In the genomic region with DNA sequence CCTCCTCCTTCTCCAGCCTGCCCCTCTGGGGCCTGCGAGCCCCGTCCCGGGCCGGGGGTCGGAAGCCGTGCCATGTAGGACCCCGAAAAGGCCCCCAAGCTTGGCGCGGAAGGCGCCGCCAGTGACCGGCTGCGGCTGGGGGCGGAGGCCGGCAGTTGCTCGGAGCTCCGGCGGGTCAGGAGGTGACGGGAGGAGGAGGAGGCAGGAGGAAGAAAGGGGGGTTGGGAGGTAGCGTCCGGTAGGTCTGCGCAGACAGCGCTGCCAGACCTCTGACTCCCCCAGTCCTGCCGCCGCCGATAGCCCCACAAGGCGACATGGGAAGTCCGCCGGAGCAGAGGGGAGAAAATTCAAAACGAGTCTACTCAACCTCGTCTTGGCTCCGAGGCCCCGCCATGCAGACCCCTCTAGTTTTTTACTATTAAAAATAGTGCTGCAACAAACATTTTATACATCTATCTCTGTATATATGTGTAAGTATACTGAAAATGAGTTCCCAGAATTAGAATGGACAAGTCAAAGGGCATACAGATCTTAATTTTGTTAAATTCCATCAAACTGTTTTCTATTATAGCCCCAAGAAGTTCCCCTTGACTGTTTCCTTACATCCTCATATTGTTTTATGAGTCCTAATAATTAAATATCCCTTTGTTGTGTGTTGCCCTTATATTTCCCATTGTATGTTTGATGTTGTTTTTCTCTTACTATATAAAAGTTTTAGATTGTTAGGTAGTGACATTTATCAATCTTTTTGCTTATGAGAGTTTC, we compare ENCODE assay signal across 8 cellular contexts. TPM values are rescaled to one million over a fixed set of nuclear protein-coding genes. Genes with fewer than 3 reads are reported as not detected.
A peak's percentile ranks its signal among the peaks of the same experiment; 100 is the strongest.
DNase-seq lines count a peak whose midpoint lies in the region; ATAC-seq and TF ChIP-seq lines count a peak whose summit lies in the region.
"Not testable (repeated sequence)": the region's sequence is repeated elsewhere in the genome, so short reads cannot be mapped to it uniquely, and the experiment has no call there.

No MANE protein-coding gene starts in this region.

- peaks cover 0 to 28% (median 2%) of the 10 kb centered on the region in 4 donors for H3K27me3 ChIP-seq in esophagus squamous epithelium

- H3K27ac Mint-ChIP-seq in T-helper 17 cell, memory B cell: not testable (repeated sequence)

- peak overlapping the region; percentile 96 for H3K4me3 Mint-ChIP-seq in T-helper 17 cell
- peak overlapping the region; percentile 58 for H3K4me3 Mint-ChIP-seq in memory B cell

- H3K4me1 ChIP-seq in esophagus squamous epithelium, result peaks cover 0 to 42% (median 6%) of the 10 kb centered on the region in 3 donors

- not testable (repeated sequence) for H3K9me3 Mint-ChIP-seq in memory B cell

- ATAC-seq in GM19455 (IDR thresholded peaks at IDR 0.05; ENCODE audit: unreplicated experiment) (peak; percentile 27), HG03457 (IDR thresholded peaks at IDR 0.05; ENCODE audit: unreplicated experiment) (peak; percentile 29), memory B cell (ENCODE audit: low read depth) (peak; percentile 27)
- ATAC-seq in T-helper 17 cell, result not testable (repeated sequence)

- peak overlapping the region in 3 of 4 donors; percentile 38 to 61 (median 41) for H3K4me3 ChIP-seq in esophagus squamous epithelium

- 21 to 28% methylated on average over 3 to 10 of the region's 33 CpGs for WGBS in esophagus squamous epithelium, 2 donors

- H3K9me3 ChIP-seq in T-helper 17 cell (ENCODE audit: control insufficient read depth, low read length, poor library complexity, severe bottlenecking); esophagus squamous epithelium: not testable (repeated sequence)

- not testable (repeated sequence) for H3K36me3 Mint-ChIP-seq in T-helper 17 cell (ENCODE audit: low read depth); memory B cell

- not testable (repeated sequence) for TF ChIP-seq POLR2A in esophagus squamous epithelium (IDR thresholded peaks at IDR 0.05)

- intact Hi-C loops in esophagus squamous epithelium (cut with DNase I), result not testable (repeated sequence)

- not testable (repeated sequence) for H3K27ac ChIP-seq in esophagus squamous epithelium

- H3K27me3 Mint-ChIP-seq in T-helper 17 cell, result peaks cover 20% of the 10 kb centered on the region
- not testable (repeated sequence) for H3K27me3 Mint-ChIP-seq in memory B cell

- H3K4me1 Mint-ChIP-seq in T-helper 17 cell (peaks cover 17% of the 10 kb centered on the region), memory B cell (peaks cover 21% of the 10 kb centered on the region)

- TF ChIP-seq CTCF in esophagus squamous epithelium (IDR thresholded peaks at IDR 0.05), result not testable (repeated sequence)

- peak in 11 of 14 donors; percentile 5 to 53 (median 15) for DNase-seq in C1 segment of cervical spinal cord (lab: John Stamatoyannopoulos, UW)
- DNase-seq in T-helper 17 cell; esophagus squamous epithelium (lab: John Stamatoyannopoulos, UW): not testable (repeated sequence)
- DNase-seq in activated naive CD4-positive, alpha-beta T cell treated with anti-CD3 and anti-CD28 coated beads, Interleukin-2, amount 50 U/mL, for 16 hours, result peak; percentile 14
- DNase-seq in memory B cell (ENCODE audit: low spot score in 2 of 2), result peak; percentile 34 to 58
- peak; percentile 14 for DNase-seq in stimulated activated CD4-positive, alpha-beta T cell treated with anti-CD3 and anti-CD28 coated beads, Interleukin-4, amount 100 ng/mL, for 1 hour

- not testable (repeated sequence) for H3K36me3 ChIP-seq in esophagus squamous epithelium

RNA-seq across cellular contexts. Expression of a gene that starts 1.4 kb away (rescaled TPM):
- total RNA-seq in T-helper 17 cell (under 1 TPM in 1 of 2 donors, not detected in 1; 0.16 TPM), esophagus squamous epithelium (under 1 TPM in 1 of 4 donors, not detected in 3; 0.27 TPM)

RNA-seq across cellular contexts. Expression of a gene that starts 24.6 kb away (rescaled TPM):
- 10 to 100 TPM; 54.0 to 67.5 TPM for total RNA-seq in T-helper 17 cell
- total RNA-seq in esophagus squamous epithelium, result 10 to 100 TPM; 17.1 to 55.6 (median 43.8) TPM
